21 cellular contexts compared by ENCODE assay signal in genomic region chr22:27546157-27546556, GRCh38.
"Had no signal": no experiment of that assay in that cellular context is flagged by ENCODE, and none has a peak within 500 bp of the region (broad histone marks: within the 10 kb centered on the region; RNA-seq: fewer than 3 reads in every experiment).

No MANE protein-coding gene starts in this region.

- H3K4me1 ChIP-seq: foreskin keratinocyte, psoas muscle, sigmoid colon, stomach, uterus had no signal

- H3K4me3 ChIP-seq: lung, psoas muscle, sigmoid colon, skin epidermis, stomach, uterus had no signal

- H3K36me3 Mint-ChIP-seq: naive B cell had no signal

- H3K9me3 Mint-ChIP-seq: dendritic cell treated with granulocyte-macrophage colony-stimulating factor and Interleukin-4, amounts not matched to agents 40 ng/mL and 50 ng/mL, for 4 days; naive B cell; nephron progenitor cell had no signal

- DNase-seq: erythroblast; foreskin keratinocyte; head of caudate nucleus; hippocampal formation; left colon; left ventricle myocardium superior; mesendoderm; naive B cell; nephron progenitor cell; psoas muscle; sigmoid colon; stimulated activated CD4-positive, alpha-beta T cell treated with anti-CD3 and anti-CD28 coated beads, Interleukin-12 subunit alpha, Interleukin-12 subunit beta, amount 100 ng/mL, for 4 hours; stimulated activated naive CD4-positive, alpha-beta T cell; stomach; trophoblast cell; uterus had no signal

- H3K27ac Mint-ChIP-seq: dendritic cell treated with granulocyte-macrophage colony-stimulating factor and Interleukin-4, amounts not matched to agents 40 ng/mL and 50 ng/mL, for 4 days; naive B cell; nephron progenitor cell had no signal

- H3K4me1 Mint-ChIP-seq: naive B cell had no signal

- ATAC-seq: foreskin keratinocyte, left colon, left ventricle myocardium superior, psoas muscle had no signal

- H3K27ac ChIP-seq: foreskin keratinocyte, neutrophil, psoas muscle, sigmoid colon, skin epidermis, stomach, uterus had no signal

- H3K9me3 ChIP-seq: neutrophil, psoas muscle, sigmoid colon, stomach, uterus had no signal

- H3K4me3 Mint-ChIP-seq: dendritic cell treated with granulocyte-macrophage colony-stimulating factor and Interleukin-4, amounts not matched to agents 40 ng/mL and 50 ng/mL, for 4 days; naive B cell; nephron progenitor cell had no signal

- FAIRE-seq: colon had no signal
